In the genomic region with DNA sequence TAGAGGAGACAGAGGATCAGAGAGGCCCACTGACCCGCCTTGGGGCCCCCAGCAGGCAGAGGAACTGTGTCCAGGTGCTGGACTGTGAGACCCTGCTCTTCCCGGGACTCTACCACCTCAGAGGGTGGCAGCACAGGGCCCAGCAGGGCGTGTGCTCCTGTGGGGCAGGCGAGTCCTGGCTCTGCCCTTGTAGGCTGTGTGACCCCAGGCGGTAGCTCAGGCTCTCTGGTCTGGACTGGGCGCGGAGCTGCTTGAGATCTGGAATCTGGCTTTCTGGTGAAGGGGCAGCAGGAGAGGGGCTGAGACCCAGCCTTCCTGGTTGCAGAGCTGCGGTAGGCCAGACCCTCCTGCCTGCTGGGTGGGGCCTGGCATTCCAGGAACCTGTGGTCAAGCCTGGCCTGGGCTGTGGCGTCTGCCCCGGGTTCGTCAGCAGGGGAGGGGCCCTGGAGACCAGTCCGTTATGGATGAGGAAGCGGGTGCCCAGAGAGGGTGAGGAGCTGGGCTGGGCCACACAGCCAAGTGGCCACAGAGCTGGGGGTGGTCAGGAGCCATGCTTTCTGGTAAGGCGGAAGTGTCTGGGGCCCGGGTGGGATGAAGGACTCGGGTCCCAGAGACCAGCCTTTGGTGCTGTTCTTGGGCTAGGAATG, we compare ENCODE assay signal across 8 cellular contexts. TPM values are rescaled to one million over a fixed set of nuclear protein-coding genes. Genes with fewer than 3 reads are reported as not detected.
DNase-seq lines count a peak whose midpoint lies in the region; ATAC-seq, FAIRE-seq and TF ChIP-seq lines count a peak whose summit lies in the region.

No MANE protein-coding gene starts in this region.

- peaks cover 46% of the 10 kb centered on the region; the same call in 1 of the 2 replicates for H4K20me1 ChIP-seq in HepG2 (ENCODE audit: insufficient read depth, low read length)

- no peak for TF ChIP-seq CTCF in HepG2 (CRISPR knock-in tag; IDR thresholded peaks at IDR 0.05)

- no peaks in the 10 kb centered on the region; a peak in 2 of 5 replicates for H3K36me3 ChIP-seq in HepG2 (replicated peaks in 1 of 2; ENCODE audit: control insufficient read depth in 1 of 2, insufficient read depth in 2 of 2, low read length in 2 of 2)
- H3K36me3 ChIP-seq in thymus (ENCODE audit: control insufficient read depth, insufficient read depth), result no peaks in the 10 kb centered on the region
- no peaks in the 10 kb centered on the region for H3K36me3 ChIP-seq in SJCRH30

- no peak for ATAC-seq in HepG2
- no peak for ATAC-seq in GM21825 (IDR thresholded peaks at IDR 0.05; ENCODE audit: unreplicated experiment)

- CTCF ChIA-PET in HepG2 (lab: Yijun Ruan, JAX; ENCODE audit: low intra/inter-chr PET ratio, low total read pairs), result no interaction called here

- TF ChIP-seq EP300 in HepG2 (IDR thresholded peaks at IDR 0.05; ENCODE audit: low read depth in 2 of 2, low read length in 2 of 2) (no peak), HepG2 (CRISPR knock-in tag; IDR thresholded peaks at IDR 0.05; ENCODE audit: borderline replicate concordance) (no peak)

- no TSS peak for BruUV-seq in HepG2 (replicated peaks; lab: Mats Ljungman, UMichigan)

- H2AFZ ChIP-seq in HepG2 (ENCODE audit: low read length), result no peak overlapping the region

- in situ Hi-C loops in HepG2 (cut with HindIII; ENCODE audit: extremely low pct_ligation_motif_present, low pct_unique_long_range_greater_than_20kb), result no loop called here

- peaks cover 85% of the 10 kb centered on the region for H3K79me2 ChIP-seq in HepG2 (ENCODE audit: insufficient read depth, low read length)

- POLR2A ChIA-PET in HepG2 (lab: Yijun Ruan, JAX), result no interaction called here

- no peak for TF ChIP-seq RAD21 in HepG2 (CRISPR knock-in tag; IDR thresholded peaks at IDR 0.05)

- H3K9me3 ChIP-seq in HepG2 (ENCODE audit: low read length), result no peaks in the 10 kb centered on the region
- no peaks in the 10 kb centered on the region for H3K9me3 ChIP-seq in thymus (ENCODE audit: control insufficient read depth)
- H3K9me3 ChIP-seq in SJCRH30 (replicated peaks), result no peaks in the 10 kb centered on the region

- H3K4me3 ChIP-seq in HepG2 (replicated peaks in 1 of 3; ENCODE audit: insufficient read depth in 1 of 3, low read depth in 2 of 3, low read length in 3 of 3) (no peak overlapping the region), thymus (ENCODE audit: low read length) (no peak overlapping the region), SJCRH30 (no peak overlapping the region)

- H3K4me1 ChIP-seq in HepG2 (ENCODE audit: insufficient read depth, low read length) (peaks cover 65% of the 10 kb centered on the region), thymus (ENCODE audit: control insufficient read depth, insufficient read depth, low read length) (no peaks in the 10 kb centered on the region), SJCRH30 (peaks cover 19% of the 10 kb centered on the region)

- no peak overlapping the region for H3K4me2 ChIP-seq in HepG2 (ENCODE audit: low read depth, low read length)

- DNase-seq in HT1080 (ENCODE audit: low read depth), result peak; percentile 52
- DNase-seq in HepG2 (ENCODE audit: low spot score), result no peak
- no peak for DNase-seq in iPS-NIHi7 (ENCODE audit: extremely low spot score)
- no peak for DNase-seq in SJCRH30
- no peak for DNase-seq in hippocampal formation (lab: John Stamatoyannopoulos, UW)

- 91% methylated on average over 11 of the region's 16 CpGs for WGBS in HepG2 (ENCODE audit: low lambda C conversion rate)
- WGBS in thymus, result 87% methylated on average over 16 of the region's 16 CpGs

- no peak for FAIRE-seq in HepG2 (lab: Jason Lieb, UNC)

- no peak overlapping the region for H3K9ac ChIP-seq in HepG2 (ENCODE audit: insufficient read depth, low read depth, low read length)

- no peak for TF ChIP-seq POLR2A in HepG2 (IDR thresholded peaks at IDR 0.05; ENCODE audit: insufficient read depth in 1 of 2, low read depth in 2 of 2, low read length in 2 of 2)

- no peaks in the 10 kb centered on the region for H3K27me3 ChIP-seq in HepG2 (ENCODE audit: control insufficient read depth in 1 of 2, insufficient read depth in 2 of 2, low read length in 2 of 2)
- no peaks in the 10 kb centered on the region for H3K27me3 ChIP-seq in thymus (ENCODE audit: control insufficient read depth, insufficient read depth)
- no peaks in the 10 kb centered on the region for H3K27me3 ChIP-seq in SJCRH30

- peak overlapping the region; percentile 29 for H3K27ac ChIP-seq in cingulate gyrus (ENCODE audit: low read depth, low read length)
- H3K27ac ChIP-seq in HepG2 (ENCODE audit: extremely low read length, insufficient read depth, low read length), result no peak overlapping the region
- peak overlapping the region; percentile 38 for H3K27ac ChIP-seq in thymus (ENCODE audit: low read depth)
- no peak overlapping the region for H3K27ac ChIP-seq in SJCRH30

- intact Hi-C loops in HepG2 (cut with micrococcal nuclease; ENCODE audit: unreplicated experiment), result no loop called here

TF ChIP-seq in HepG2, 621 proteins besides CTCF, POLR2A, EP300 and RAD21:
- TF ChIP-seq, protein P1, sequence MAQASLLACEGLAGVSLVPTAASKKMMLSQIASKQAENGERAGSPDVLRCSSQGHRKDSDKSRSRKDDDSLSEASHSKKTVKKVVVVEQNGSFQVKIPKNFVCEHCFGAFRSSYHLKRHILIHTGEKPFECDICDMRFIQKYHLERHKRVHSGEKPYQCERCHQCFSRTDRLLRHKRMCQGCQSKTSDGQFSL (CRISPR knock-in tag; IDR thresholded peaks at IDR 0.05), result no peak
- TF ChIP-seq ZBTB3 (CRISPR knock-in tag; IDR thresholded peaks at IDR 0.05; ENCODE audit: borderline replicate concordance, low read depth) (no peak), ZMYM3 (CRISPR knock-in tag; IDR thresholded peaks at IDR 0.05) (peak; percentile 64; the same call in 1 of the 2 replicates), SATB2 (CRISPR knock-in tag; IDR thresholded peaks at IDR 0.05) (no peak), ZNF768 (CRISPR knock-in tag; IDR thresholded peaks at IDR 0.05) (peak; percentile 97)
- TF ChIP-seq, protein P2, sequence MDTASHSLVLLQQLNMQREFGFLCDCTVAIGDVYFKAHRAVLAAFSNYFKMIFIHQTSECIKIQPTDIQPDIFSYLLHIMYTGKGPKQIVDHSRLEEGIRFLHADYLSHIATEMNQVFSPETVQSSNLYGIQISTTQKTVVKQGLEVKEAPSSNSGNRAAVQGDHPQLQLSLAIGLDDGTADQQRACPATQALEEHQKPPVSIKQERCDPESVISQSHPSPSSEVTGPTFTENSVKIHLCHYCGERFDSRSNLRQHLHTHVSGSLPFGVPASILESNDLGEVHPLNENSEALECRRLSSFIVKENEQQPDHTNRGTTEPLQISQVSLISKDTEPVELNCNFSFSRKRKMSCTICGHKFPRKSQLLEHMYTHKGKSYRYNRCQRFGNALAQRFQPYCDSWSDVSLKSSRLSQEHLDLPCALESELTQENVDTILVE (CRISPR knock-in tag; IDR thresholded peaks at IDR 0.05), result no peak
TF ChIP-seq in HepG2: peak in this region for 2.

RNA-seq across cellular contexts. Expression of a gene that starts 46.5 kb away (rescaled TPM):
- total RNA-seq in HT1080 (2014; rRNA removed; shearing (Covaris generic)), result 15.5 and 19.1 TPM in 2 replicates
- 13.4 and 13.8 TPM in 2 replicates for polyA plus RNA-seq in HT1080 (2015; cell fraction: cytosol; rRNA removed)
- 10.6 and 11.3 TPM in 2 replicates for polyA plus RNA-seq in HT1080 (2015; cell fraction: nucleus; rRNA removed)
- total RNA-seq in HepG2 (2016; rRNA removed; fragmentation: Illumina TruSeq; extraction: Trizol), result 19.2 and 29.2 TPM in 2 replicates
- 24.1 and 24.5 TPM in 2 replicates for total RNA-seq in HepG2 (2016; cell fraction: cytosol; rRNA removed; fragmentation: Illumina TruSeq; extraction: Trizol; ENCODE audit: low read depth)
- 16.2 and 29.2 TPM in 2 replicates for total RNA-seq in HepG2 (2016; cell fraction: insoluble cytoplasmic fraction; rRNA removed; fragmentation: Illumina TruSeq; extraction: Trizol)
- total RNA-seq in HepG2 (2016; cell fraction: membrane; rRNA removed; fragmentation: Illumina TruSeq; extraction: Trizol), result 50.6 and 51.0 TPM in 2 replicates
- total RNA-seq in HepG2 (2016; cell fraction: nucleus; rRNA removed; fragmentation: Illumina TruSeq; extraction: Trizol), result 14.5 and 14.9 TPM in 2 replicates
- polyA plus RNA-seq in HepG2 (2011; rRNA removed) (18.9 and 23.8 TPM in 2 replicates), thymus (20.4 TPM)
- 20.3 and 28.6 TPM in 2 replicates for polyA plus RNA-seq in HepG2 (2011; cell fraction: cytosol; rRNA removed)
- 25.5 and 28.6 TPM in 2 replicates for polyA plus RNA-seq in HepG2 (2011; cell fraction: nucleus; rRNA removed)
- polyA plus RNA-seq in HepG2 (2012), result 42.6 and 48.4 TPM in 2 replicates
- polyA plus RNA-seq in HepG2 (2016; cell fraction: cytosol; fragmentation: Illumina TruSeq; extraction: Trizol; ENCODE audit: low read depth), result 68.3 and 74.3 TPM in 2 replicates
- polyA plus RNA-seq in HepG2 (2016; cell fraction: insoluble cytoplasmic fraction; fragmentation: Illumina TruSeq; extraction: Trizol; ENCODE audit: low read depth), result 28.2 and 39.1 TPM in 2 replicates
- 81.0 and 95.6 TPM in 2 replicates for polyA plus RNA-seq in HepG2 (2016; cell fraction: membrane; fragmentation: Illumina TruSeq; extraction: Trizol; ENCODE audit: low read depth)
- polyA plus RNA-seq in HepG2 (2016; cell fraction: nucleus; fragmentation: Illumina TruSeq; extraction: Trizol; ENCODE audit: insufficient read depth, low read depth), result 27.8 and 30.7 TPM in 2 replicates
- 26.4 and 69.1 TPM in 2 replicates for polyA minus RNA-seq in HepG2 (2011; rRNA and poly(A)+ RNA removed; ENCODE audit: low replicate concordance)
- polyA minus RNA-seq in HepG2 (2011; cell fraction: cytosol; rRNA and poly(A)+ RNA removed), result 27.2 and 30.5 TPM in 2 replicates
- 13.6 and 15.8 TPM in 2 replicates for polyA minus RNA-seq in HepG2 (2011; cell fraction: nucleus; rRNA and poly(A)+ RNA removed)
- total RNA-seq in SJCRH30 (2014; rRNA removed; shearing (Covaris generic)), result 37.0 and 39.1 TPM in 2 replicates

Comparison
In these comparisons a context has a peak if more than half of its experiments do, and no peak if none do; other contexts are left out.
1. H3K27ac ChIP-seq: peak in cingulate gyrus (single experiment) and thymus (single experiment); none in HepG2 (single experiment) and SJCRH30 (single experiment).